8 cellular contexts compared by ENCODE assay signal in genomic region chr4:145936142-145937020, GRCh38. TPM values are rescaled to one million over a fixed set of nuclear protein-coding genes. Genes with fewer than 3 reads are reported as not detected.
DNase-seq lines count a peak whose midpoint lies in the region; ATAC-seq and TF ChIP-seq lines count a peak whose summit lies in the region.

No MANE protein-coding gene starts in this region.

- H3K4me1 Mint-ChIP-seq in IgD-negative memory B cell = peaks cover 31 to 38% (median 35%) of the 10 kb centered on the region in 3 donors
- H3K4me1 Mint-ChIP-seq in progenitor cell of endocrine pancreas (ENCODE audit: low read depth) = peaks cover 34% of the 10 kb centered on the region

- intact Hi-C loops in left cardiac atrium (cut with DNase I) = no loop called here
- intact Hi-C loops in uterus (cut with DNase I; ENCODE audit: low total_unique reads) = loop anchor here (5.0 kb wide), 1 partner anchor 204 kb away; no protein-coding TSS in a partner anchor

- H3K9ac ChIP-seq in adipocyte (ENCODE audit: low read length) = peak overlapping the region; percentile 96

- peak in 1 of 2 donors; percentile 25 for TF ChIP-seq POLR2A in uterus (IDR thresholded peaks at IDR 0.05)

- H3K27ac Mint-ChIP-seq in IgD-negative memory B cell = peak overlapping the region; percentile 96 to 99 (median 96)
- peak overlapping the region; percentile 99 for H3K27ac Mint-ChIP-seq in progenitor cell of endocrine pancreas

- H3K4me1 ChIP-seq in adipocyte (ENCODE audit: control insufficient read depth, insufficient read depth, low read length) = peaks cover 30% of the 10 kb centered on the region
- peaks cover 0 to 4% of the 10 kb centered on the region in 2 donors for H3K4me1 ChIP-seq in uterus

- peak overlapping the region; percentile 98 to 99 for H3K27ac ChIP-seq in uterus

- no peaks in the 10 kb centered on the region for H3K27me3 Mint-ChIP-seq in IgD-negative memory B cell
- no peaks in the 10 kb centered on the region for H3K27me3 Mint-ChIP-seq in progenitor cell of endocrine pancreas

- no peaks in the 10 kb centered on the region for H3K9me3 ChIP-seq in adipocyte (ENCODE audit: control insufficient read depth, low read length)
- no peaks in the 10 kb centered on the region for H3K9me3 ChIP-seq in uterus

- H3K36me3 ChIP-seq in adipocyte (ENCODE audit: control insufficient read depth, insufficient read depth, low read length, severe bottlenecking) (no peaks in the 10 kb centered on the region), uterus (no peaks in the 10 kb centered on the region)

- TF ChIP-seq CTCF in progenitor cell of endocrine pancreas (IDR thresholded peaks at IDR 0.05; ENCODE audit: unreplicated experiment) = peak; percentile 27
- peak in 2 of 4 experiments; percentile 4 to 24 for TF ChIP-seq CTCF in uterus (IDR thresholded peaks at IDR 0.05)

- DNase-seq in EL = peak; percentile 72
- peak; percentile 85 for DNase-seq in adipocyte (ENCODE audit: low read depth)
- peak; percentile 62 for DNase-seq in left cardiac atrium
- peak; percentile 76 for DNase-seq in progenitor cell of endocrine pancreas (ENCODE audit: low spot score, unreplicated experiment)
- DNase-seq in uterus = peak; percentile 59 to 73

- H3K4me3 ChIP-seq in adipocyte (ENCODE audit: low read length) = peak overlapping the region; percentile 94
- H3K4me3 ChIP-seq in uterus = peak overlapping the region; percentile 71 to 89

- H3K9me3 Mint-ChIP-seq in IgD-negative memory B cell (peaks cover 0 to 3% (median 0%) of the 10 kb centered on the region in 3 donors), progenitor cell of endocrine pancreas (ENCODE audit: low read depth) (no peaks in the 10 kb centered on the region)

- peaks cover 2% of the 10 kb centered on the region for H3K36me3 Mint-ChIP-seq in IgD-negative memory B cell
- peaks cover 3% of the 10 kb centered on the region for H3K36me3 Mint-ChIP-seq in progenitor cell of endocrine pancreas (ENCODE audit: insufficient read depth)

- ATAC-seq in GM21528 (IDR thresholded peaks at IDR 0.05; ENCODE audit: low FRiP score, unreplicated experiment) (peak; percentile 49), SK-N-SH treated with all-trans-retinoic acid at 6 μM for 48 hours (peak; percentile 58), left cardiac atrium (peak; percentile 55 to 71)

- H3K4me3 Mint-ChIP-seq in IgD-negative memory B cell (peak overlapping the region; percentile 88 to 99 (median 98)), progenitor cell of endocrine pancreas (ENCODE audit: low read depth) (peak overlapping the region; percentile 94)

- H3K27me3 ChIP-seq in adipocyte (replicated peaks; ENCODE audit: control insufficient read depth, insufficient read depth, low read length) (no peaks in the 10 kb centered on the region), uterus (no peaks in the 10 kb centered on the region)

TF ChIP-seq in SK-N-SH treated with all-trans-retinoic acid at 6 μM for 48 hours, 23 proteins besides CTCF, POLR2A, EP300 and RAD21:
- TF ChIP-seq SNAI2 (CRISPR knock-in tag; IDR thresholded peaks at IDR 0.05) = no peak
- no peak for TF ChIP-seq ZNF8 (CRISPR knock-in tag; IDR thresholded peaks at IDR 0.05)
- no peak for TF ChIP-seq PATZ1 (CRISPR knock-in tag; IDR thresholded peaks at IDR 0.05; ENCODE audit: borderline replicate concordance)
- TF ChIP-seq PPARA (CRISPR knock-in tag; IDR thresholded peaks at IDR 0.05; ENCODE audit: borderline replicate concordance) = no peak
- no peak for TF ChIP-seq OSR1 (CRISPR knock-in tag; IDR thresholded peaks at IDR 0.05)
- TF ChIP-seq CSDC2 (CRISPR knock-in tag; IDR thresholded peaks at IDR 0.05) = no peak
- no peak for TF ChIP-seq GLIS3 (CRISPR knock-in tag; IDR thresholded peaks at IDR 0.05)
- no peak for TF ChIP-seq BACH2 (CRISPR knock-in tag; IDR thresholded peaks at IDR 0.05; ENCODE audit: borderline replicate concordance)
- no peak for TF ChIP-seq ISL1 (CRISPR knock-in tag; IDR thresholded peaks at IDR 0.05)
- TF ChIP-seq ARNTL (CRISPR knock-in tag; IDR thresholded peaks at IDR 0.05; ENCODE audit: borderline replicate concordance, low read depth) = no peak
- TF ChIP-seq TCF4 (CRISPR knock-in tag; IDR thresholded peaks at IDR 0.05; ENCODE audit: borderline replicate concordance) = no peak
- no peak for TF ChIP-seq ZNF70 (CRISPR knock-in tag; IDR thresholded peaks at IDR 0.05)
- 0 out of 2 replicates have a peak, but pooled peaks have one; percentile 11 for TF ChIP-seq TSHZ2 (CRISPR knock-in tag; IDR thresholded peaks at IDR 0.05)
- no peak for TF ChIP-seq CREB5 (CRISPR knock-in tag; IDR thresholded peaks at IDR 0.05; ENCODE audit: low read depth)
- TF ChIP-seq ZFP3 (CRISPR knock-in tag; IDR thresholded peaks at IDR 0.05) = 0 out of 2 replicates have a peak, but pooled peaks have one; percentile 12
- TF ChIP-seq ESRRG (CRISPR knock-in tag; IDR thresholded peaks at IDR 0.05) = 0 out of 2 replicates have a peak, but pooled peaks have one; percentile 18
- no peak for TF ChIP-seq ZFP30 (CRISPR knock-in tag; IDR thresholded peaks at IDR 0.05)
- no peak for TF ChIP-seq ZNF565 (CRISPR knock-in tag; conservative IDR thresholded peaks at IDR 0.05; ENCODE audit: low read depth)
- TF ChIP-seq RARB (CRISPR knock-in tag; IDR thresholded peaks at IDR 0.05) = no peak

RNA-seq across cellular contexts. Expression of gene ZNF827, which starts 2.2 kb away (rescaled TPM):
- polyA plus RNA-seq in IgD-negative memory B cell = 6.5 TPM
- total RNA-seq in left cardiac atrium (10 to 100 TPM; 13.3 to 17.9 TPM), progenitor cell of endocrine pancreas (49.2 and 50.2 TPM in 2 replicates), uterus (10 to 100 TPM in 2 of 4 donors, 1 to 10 TPM in 2; 2.9 to 33.1 (median 14.2) TPM)

Comparison
In these comparisons a context has a peak if more than half of its experiments do, and no peak if none do; other contexts are left out.
1. Peak in every context shown above with its lines: DNase-seq, ATAC-seq, H3K4me3 ChIP-seq and H3K27ac ChIP-seq.